ENCODE assay signal across 16 cellular contexts in genomic region chr11:42593426-42593825, GRCh38.
A peak's percentile ranks its signal among the peaks of the same experiment; 100 is the strongest.
DNase-seq lines count a peak whose midpoint lies in the region; ATAC-seq and TF ChIP-seq lines count a peak whose summit lies in the region.
"Had no signal": no experiment of that assay in that cellular context is flagged by ENCODE, and none has a peak within 500 bp of the region (broad histone marks: within the 10 kb centered on the region; RNA-seq: fewer than 3 reads in every experiment).

No MANE protein-coding gene starts in this region.

- H3K9me3 Mint-ChIP-seq in MCF 10A (ENCODE audit: unreplicated experiment) = no peaks in the 10 kb centered on the region
- H3K9me3 Mint-ChIP-seq: H9 had no signal

- POLR2A ChIA-PET in MCF 10A (lab: Yijun Ruan, JAX) = no interaction called here

- TF ChIP-seq POLR2A in ovary (IDR thresholded peaks at IDR 0.05) = no peak
- no peak for TF ChIP-seq POLR2A in GM18505 (IDR thresholded peaks at IDR 0.05; ENCODE audit: borderline replicate concordance, extremely low read depth, insufficient read depth, insufficient read length)

- no peaks in the 10 kb centered on the region for H3K4me1 ChIP-seq in ovary (ENCODE audit: insufficient read depth)
- H3K4me1 ChIP-seq: A549, Caco-2 had no signal

- H3K9me3 ChIP-seq in ovary = no peaks in the 10 kb centered on the region
- H3K9me3 ChIP-seq: A549, Caco-2 had no signal

- intact Hi-C loops in ovary (cut with DNase I) = no loop called here
- intact Hi-C loops in MCF 10A (cut with micrococcal nuclease) = no loop called here

- BruUV-seq in MCF 10A (replicated peaks; lab: Mats Ljungman, UMichigan) = no TSS peak

- TF ChIP-seq CTCF in ovary (IDR thresholded peaks at IDR 0.05) (no peak), MCF 10A (IDR thresholded peaks at IDR 0.05; ENCODE audit: unreplicated experiment) (no peak)

- ATAC-seq in GM18505 (IDR thresholded peaks at IDR 0.05; ENCODE audit: unreplicated experiment) = no peak
- ATAC-seq: A549 had no signal

- no peak overlapping the region for H3K4me3 Mint-ChIP-seq in MCF 10A (ENCODE audit: unreplicated experiment)
- H3K4me3 Mint-ChIP-seq: CD4-positive, alpha-beta T cell; H9 had no signal

- H3K27me3 ChIP-seq in ovary = no peaks in the 10 kb centered on the region

- in situ Hi-C loops in G401 (cut with HindIII; ENCODE audit: low sequenced_read_pairs) = no loop called here

- CTCF ChIA-PET in MCF 10A (lab: Yijun Ruan, JAX) = interaction anchor here (0.7 kb wide), 1 partner anchor 690 kb away, joined by 3 read pairs; no protein-coding TSS in a partner anchor

- no peak for TF ChIP-seq EP300 in ovary (IDR thresholded peaks at IDR 0.05)

- DNase-seq in G401 (ENCODE audit: low spot score) = peak; percentile 87
- peak; percentile 84 for DNase-seq in cerebellar cortex (ENCODE audit: low spot score)
- peak; percentile 11 for DNase-seq in inferior parietal cortex (ENCODE audit: extremely low spot score)
- DNase-seq in putamen (ENCODE audit: low spot score) = peak; percentile 27
- no peak for DNase-seq in ovary
- no peak for DNase-seq in MCF 10A (ENCODE audit: unreplicated experiment)
- DNase-seq: AML-193; Caco-2; CD4-positive, alpha-beta T cell; GDM1; H9; IMR-90 had no signal

- H3K4me3 ChIP-seq in ovary = no peak overlapping the region
- H3K4me3 ChIP-seq: A549 had no signal

- no peaks in the 10 kb centered on the region for H3K36me3 Mint-ChIP-seq in MCF 10A (ENCODE audit: insufficient read depth, unreplicated experiment)

- WGBS in ovary, 3 donors = 66 to 82% (median 81%) methylated on average over 2 of the region's 2 CpGs

- no peak overlapping the region for H3K27ac ChIP-seq in ovary
- H3K27ac ChIP-seq: 22Rv1, A549, C4-2B had no signal

- H3K36me3 ChIP-seq in ovary = no peaks in the 10 kb centered on the region

- H3K27ac Mint-ChIP-seq in MCF 10A (ENCODE audit: low read depth, unreplicated experiment) = no peak overlapping the region
- H3K27ac Mint-ChIP-seq: CD4-positive, alpha-beta T cell; H9 had no signal

- no peaks in the 10 kb centered on the region for H3K27me3 Mint-ChIP-seq in MCF 10A (ENCODE audit: insufficient read depth, unreplicated experiment)
- H3K27me3 Mint-ChIP-seq: CD4-positive, alpha-beta T cell had no signal

- H3K4me1 Mint-ChIP-seq in MCF 10A (ENCODE audit: insufficient read depth, unreplicated experiment) = no peaks in the 10 kb centered on the region

Comparison
In these comparisons a context has a peak if more than half of its experiments do, and no peak if none do; other contexts are left out.
1. DNase-seq: peak in G401 (single experiment), cerebellar cortex (single experiment), inferior parietal cortex (single experiment) and putamen (single experiment); none in ovary (0 of 5) and MCF 10A (single experiment).